In genomic region chr6:117275711-117276110, GRCh38 we compare ENCODE assay signal across 9 cellular contexts. TPM values are rescaled to one million over a fixed set of nuclear protein-coding genes. Genes with fewer than 3 reads are reported as not detected.
"Had no signal": no experiment of that assay in that cellular context is flagged by ENCODE, and none has a peak within 500 bp of the region (broad histone marks: within the 10 kb centered on the region; RNA-seq: fewer than 3 reads in every experiment).

No MANE protein-coding gene starts in this region.

- DNase-seq: IMR-90, KBM-7, KG1 had no signal

- ATAC-seq: HepG2, K562 had no signal

- H3K27ac ChIP-seq: HL-60 had no signal

- H3K4me3 ChIP-seq: K562 had no signal

RNA-seq across cellular contexts. Expression of gene VGLL2, which starts 10.4 kb away (rescaled TPM):
- total RNA-seq: HepG2, HT-29, HT1080, IMR-90, K562 had no signal
- polyA plus RNA-seq: HepG2, IgD-negative memory B cell, IMR-90, K562 had no signal
